In the genomic region with DNA sequence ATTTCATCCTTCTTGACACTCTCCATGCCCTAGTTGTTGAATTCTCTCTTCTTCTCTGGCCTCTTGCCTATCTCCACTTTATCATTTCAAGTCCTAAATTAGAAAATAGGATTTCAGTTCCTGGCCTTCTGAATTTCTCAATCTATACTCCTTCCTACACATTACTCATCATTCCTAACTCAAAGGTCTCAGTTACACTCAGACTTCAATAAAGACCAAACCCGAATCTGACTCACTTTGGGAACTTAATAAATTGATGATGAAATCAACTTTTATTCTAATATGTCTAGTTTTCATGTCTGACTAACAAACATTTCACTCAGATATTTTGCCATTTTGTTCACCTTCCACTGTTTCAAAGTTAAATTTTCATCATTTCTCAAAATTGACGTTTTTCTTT, we compare ENCODE assay signal across 20 cellular contexts.
A peak's percentile ranks its signal among the peaks of the same experiment; 100 is the strongest.
DNase-seq lines count a peak whose midpoint lies in the region; ATAC-seq, FAIRE-seq and TF ChIP-seq lines count a peak whose summit lies in the region.
"Had no signal": no experiment of that assay in that cellular context is flagged by ENCODE, and none has a peak within 500 bp of the region (broad histone marks: within the 10 kb centered on the region; RNA-seq: fewer than 3 reads in every experiment).

No MANE protein-coding gene starts in this region.

- DNase-seq in AG08396 (ENCODE audit: low spot score) (peak; percentile 25), M059J (ENCODE audit: low read depth) (peak; percentile 28), bronchial epithelial cell (ENCODE audit: low read depth) (peak; percentile 98), foreskin fibroblast (peak; percentile 47 to 82), mesothelial cell of epicardium (ENCODE audit: low spot score in 2 of 2, unreplicated experiment in 2 of 2) (no peak)
- DNase-seq in activated CD4-positive, alpha-beta T cell treated with anti-CD3 and anti-CD28 coated beads for 4 hours, result no peak
- DNase-seq: activated naive CD4-positive, alpha-beta T cell treated with anti-CD3 and anti-CD28 coated beads, Interleukin-2, amount 10 ng/mL, durations not matched to agents 7 days and 5 days; activated T-cell treated with anti-CD3 and anti-CD28 coated beads, Interleukin-2, amount 50 U/mL, for 4 hours; KBM-7; mucosa of descending colon; NCI-H1105 treated with DMSO at 0.1 percent for 48 hours; NCI-H524 treated with DMSO at 0.1 percent for 48 hours; stimulated activated CD4-positive, alpha-beta T cell treated with anti-CD3 and anti-CD28 coated beads, Interleukin-12 subunit alpha, Interleukin-12 subunit beta, amount 100 ng/mL, for 4 hours had no signal

- no peak for FAIRE-seq in bronchial epithelial cell (lab: Jason Lieb, UNC)
- FAIRE-seq: colon, endometrium had no signal

- no peak overlapping the region for H3K4me3 Mint-ChIP-seq in mesothelial cell of epicardium
- H3K4me3 Mint-ChIP-seq: activated naive CD4-positive, alpha-beta T cell treated with anti-CD3 and anti-CD28 coated beads, Interleukin-2, amount 10 ng/mL, durations not matched to agents 7 days and 5 days; activated T-cell treated with anti-CD3 and anti-CD28 coated beads, Interleukin-2, amount 50 U/mL, for 4 hours; neural crest cell; WTC11 had no signal

- no peaks in the 10 kb centered on the region for H3K27me3 ChIP-seq in bronchial epithelial cell (ENCODE audit: control insufficient read depth, insufficient read depth, low read length)
- H3K27me3 ChIP-seq: left lung had no signal

- ATAC-seq in HG03135 (IDR thresholded peaks at IDR 0.05; ENCODE audit: unreplicated experiment), result no peak
- ATAC-seq in HG02840 (IDR thresholded peaks at IDR 0.05; ENCODE audit: low FRiP score, unreplicated experiment), result no peak
- ATAC-seq: activated T-cell treated with anti-CD3 and anti-CD28 coated beads, Interleukin-2, amount 50 U/mL, for 4 hours; left lung; mucosa of descending colon; WTC11 had no signal

- no peaks in the 10 kb centered on the region for H3K4me1 Mint-ChIP-seq in mesothelial cell of epicardium
- H3K4me1 Mint-ChIP-seq: activated naive CD4-positive, alpha-beta T cell treated with anti-CD3 and anti-CD28 coated beads, Interleukin-2, amount 10 ng/mL, durations not matched to agents 7 days and 5 days; neural crest cell; WTC11 had no signal

- H3K4me3 ChIP-seq in bronchial epithelial cell (ENCODE audit: low read depth, low read length), result no peak overlapping the region
- H3K4me3 ChIP-seq in foreskin fibroblast (ENCODE audit: low read depth in 1 of 2, low read length in 2 of 2), result no peak overlapping the region
- H3K4me3 ChIP-seq: left lung, mucosa of descending colon had no signal

- H3K36me3 Mint-ChIP-seq in mesothelial cell of epicardium, result no peaks in the 10 kb centered on the region
- H3K36me3 Mint-ChIP-seq: activated naive CD4-positive, alpha-beta T cell treated with anti-CD3 and anti-CD28 coated beads, Interleukin-2, amount 10 ng/mL, durations not matched to agents 7 days and 5 days; WTC11 had no signal

- no peaks in the 10 kb centered on the region for H3K27me3 Mint-ChIP-seq in mesothelial cell of epicardium (ENCODE audit: low read depth)
- H3K27me3 Mint-ChIP-seq: activated naive CD4-positive, alpha-beta T cell treated with anti-CD3 and anti-CD28 coated beads, Interleukin-2, amount 10 ng/mL, durations not matched to agents 7 days and 5 days had no signal

- no peaks in the 10 kb centered on the region for H3K36me3 ChIP-seq in bronchial epithelial cell (ENCODE audit: control insufficient read depth, insufficient read depth, low read length)
- H3K36me3 ChIP-seq: left lung had no signal

- TF ChIP-seq CTCF in bronchial epithelial cell (IDR thresholded peaks at IDR 0.05; ENCODE audit: insufficient read depth, low read length, severe bottlenecking), result no peak
- TF ChIP-seq CTCF in foreskin fibroblast (IDR thresholded peaks at IDR 0.05; ENCODE audit: low read depth, low read length), result no peak
- TF ChIP-seq CTCF in mesothelial cell of epicardium (IDR thresholded peaks at IDR 0.05; ENCODE audit: unreplicated experiment), result no peak

- peaks cover 20% of the 10 kb centered on the region for H3K9me3 Mint-ChIP-seq in mesothelial cell of epicardium
- H3K9me3 Mint-ChIP-seq: activated naive CD4-positive, alpha-beta T cell treated with anti-CD3 and anti-CD28 coated beads, Interleukin-2, amount 10 ng/mL, durations not matched to agents 7 days and 5 days had no signal

- H3K27ac Mint-ChIP-seq in mesothelial cell of epicardium, result no peak overlapping the region
- H3K27ac Mint-ChIP-seq: activated naive CD4-positive, alpha-beta T cell treated with anti-CD3 and anti-CD28 coated beads, Interleukin-2, amount 10 ng/mL, durations not matched to agents 7 days and 5 days; WTC11 had no signal

Comparison
In these comparisons a context has a peak if more than half of its experiments do, and no peak if none do; other contexts are left out.
1. DNase-seq: peak in AG08396 (single experiment), M059J (single experiment), bronchial epithelial cell (single experiment) and foreskin fibroblast (2 of 2); none in activated CD4-positive, alpha-beta T cell treated with anti-CD3 and anti-CD28 coated beads for 4 hours (0 of 2) and mesothelial cell of epicardium (0 of 2).